16 cellular contexts compared by ENCODE assay signal in the genomic region with DNA sequence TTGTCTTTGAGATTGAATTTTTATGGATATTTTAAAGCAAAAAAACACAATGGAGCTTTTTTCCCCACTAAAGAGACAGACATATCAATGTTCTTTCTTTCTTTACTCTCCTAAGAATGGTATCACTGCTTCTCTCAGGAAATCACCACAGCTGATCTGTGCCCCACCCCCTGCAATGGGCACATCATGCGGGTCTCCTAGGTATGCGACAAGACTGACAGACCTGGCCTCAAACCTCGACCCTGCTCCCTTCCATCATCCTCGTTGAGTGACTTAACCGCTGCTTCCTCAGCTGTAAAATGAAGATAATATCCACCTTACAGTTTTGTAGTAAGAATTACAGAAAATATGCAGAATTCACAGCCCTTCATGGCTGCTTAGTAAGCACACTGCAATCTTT. TPM values are rescaled to one million over a fixed set of nuclear protein-coding genes. Genes with fewer than 3 reads are reported as not detected.
A peak's percentile ranks its signal among the peaks of the same experiment; 100 is the strongest.
DNase-seq lines count a peak whose midpoint lies in the region; ATAC-seq and TF ChIP-seq lines count a peak whose summit lies in the region.
"Had no signal": no experiment of that assay in that cellular context is flagged by ENCODE, and none has a peak within 500 bp of the region (broad histone marks: within the 10 kb centered on the region; RNA-seq: fewer than 3 reads in every experiment).

No MANE protein-coding gene starts in this region.

- intact Hi-C loops in body of pancreas (cut with DNase I), result no loop called here

- 60 to 64% methylated on average over 5 of the region's 5 CpGs for WGBS in body of pancreas, 2 donors

- H3K36me3 ChIP-seq in CD4-positive, CD25-positive, alpha-beta regulatory T cell (ENCODE audit: control insufficient read depth, insufficient read depth, low read length), result peaks cover 33% of the 10 kb centered on the region
- H3K36me3 ChIP-seq in body of pancreas (replicated peaks in 1 of 2; ENCODE audit: insufficient read depth in 1 of 2, low read depth in 2 of 2), result no peaks in the 10 kb centered on the region
- H3K36me3 ChIP-seq: BE2C had no signal

- no peak for DNase-seq in CD4-positive, CD25-positive, alpha-beta regulatory T cell
- no peak for DNase-seq in WTC11 (ENCODE audit: low spot score)
- no peak for DNase-seq in NCI-H526 treated with DMSO at 0.1 percent for 48 hours (lab: John Stamatoyannopoulos, UW)
- no peak for DNase-seq in ACHN
- DNase-seq in body of pancreas, result no peak
- DNase-seq in progenitor cell of endocrine pancreas (ENCODE audit: low spot score, unreplicated experiment), result no peak
- DNase-seq: BE2C, foreskin keratinocyte, mesenchymal stem cell, NCI-H1105, NCI-H510A, nucleus accumbens had no signal

- in situ Hi-C loops in ACHN (cut with HindIII; ENCODE audit: low pct_ligation_motif_present, low pct_unique_long_range_greater_than_20kb, low sequenced_read_pairs), result no loop called here

- TF ChIP-seq CTCF in WTC11 (IDR thresholded peaks at IDR 0.05) (no peak), body of pancreas (IDR thresholded peaks at IDR 0.05) (no peak), progenitor cell of endocrine pancreas (IDR thresholded peaks at IDR 0.05; ENCODE audit: unreplicated experiment) (no peak)

- H3K4me1 ChIP-seq in CD4-positive, CD25-positive, alpha-beta regulatory T cell (ENCODE audit: control insufficient read depth, insufficient read depth, low read length, poor library complexity, severe bottlenecking), result peaks cover 100% of the 10 kb centered on the region
- H3K4me1 ChIP-seq in body of pancreas, result peaks cover 4% of the 10 kb centered on the region
- H3K4me1 ChIP-seq: BE2C, foreskin keratinocyte had no signal

- peak overlapping the region; percentile 84 to 99 (median 89) for H3K27ac Mint-ChIP-seq in CD4-positive, CD25-positive, alpha-beta regulatory T cell
- no peak overlapping the region for H3K27ac Mint-ChIP-seq in WTC11
- H3K27ac Mint-ChIP-seq in progenitor cell of endocrine pancreas, result no peak overlapping the region

- ATAC-seq in CD4-positive, CD25-positive, alpha-beta regulatory T cell (ENCODE audit: low read depth in 2 of 2), result no peak
- ATAC-seq in GM18861 (IDR thresholded peaks at IDR 0.05; ENCODE audit: unreplicated experiment), result peak; percentile 2
- peak; percentile 5 for ATAC-seq in HG02623 (IDR thresholded peaks at IDR 0.05; ENCODE audit: unreplicated experiment)
- peak; percentile 36; the same call in 1 of the 2 replicates for ATAC-seq in WTC11
- ATAC-seq in body of pancreas, result no peak
- ATAC-seq: foreskin keratinocyte, Right ventricle myocardium inferior had no signal

- H3K27me3 Mint-ChIP-seq in CD4-positive, CD25-positive, alpha-beta regulatory T cell, result no peaks in the 10 kb centered on the region
- H3K27me3 Mint-ChIP-seq in WTC11 (ENCODE audit: low read depth) (peaks cover 5% of the 10 kb centered on the region; the same call in 1 of the 2 replicates), progenitor cell of endocrine pancreas (peaks cover 4% of the 10 kb centered on the region)
- H3K27me3 Mint-ChIP-seq: brain had no signal

- no peaks in the 10 kb centered on the region for H3K27me3 ChIP-seq in CD4-positive, CD25-positive, alpha-beta regulatory T cell (ENCODE audit: control insufficient read depth, insufficient read depth, low read length)
- H3K27me3 ChIP-seq in body of pancreas, result no peaks in the 10 kb centered on the region
- H3K27me3 ChIP-seq: foreskin keratinocyte had no signal

- no peaks in the 10 kb centered on the region for H3K9me3 ChIP-seq in CD4-positive, CD25-positive, alpha-beta regulatory T cell (ENCODE audit: control insufficient read depth in 2 of 2, low read length in 2 of 2)
- H3K9me3 ChIP-seq in body of pancreas, result no peaks in the 10 kb centered on the region
- H3K9me3 ChIP-seq: BE2C had no signal

- H3K4me1 Mint-ChIP-seq in CD4-positive, CD25-positive, alpha-beta regulatory T cell, result peaks cover 57 to 98% (median 87%) of the 10 kb centered on the region in 4 donors
- H3K4me1 Mint-ChIP-seq in WTC11 (peaks cover 54% of the 10 kb centered on the region), progenitor cell of endocrine pancreas (ENCODE audit: low read depth) (peaks cover 48% of the 10 kb centered on the region)

- H3K9me3 Mint-ChIP-seq in CD4-positive, CD25-positive, alpha-beta regulatory T cell, result no peaks in the 10 kb centered on the region
- H3K9me3 Mint-ChIP-seq in WTC11 (no peaks in the 10 kb centered on the region), progenitor cell of endocrine pancreas (ENCODE audit: low read depth) (no peaks in the 10 kb centered on the region)
- H3K9me3 Mint-ChIP-seq: brain had no signal

- peak overlapping the region; percentile 82 for H3K27ac ChIP-seq in CD4-positive, CD25-positive, alpha-beta regulatory T cell (ENCODE audit: insufficient read depth, low read length, poor library complexity, severe bottlenecking)
- no peak overlapping the region for H3K27ac ChIP-seq in body of pancreas
- H3K27ac ChIP-seq: foreskin keratinocyte had no signal

- no peak for TF ChIP-seq POLR2A in body of pancreas (IDR thresholded peaks at IDR 0.05)

- peak overlapping the region; percentile 76 for H3K4me3 ChIP-seq in CD4-positive, CD25-positive, alpha-beta regulatory T cell (ENCODE audit: low read depth, low read length)
- no peak overlapping the region for H3K4me3 ChIP-seq in body of pancreas

- H3K4me3 Mint-ChIP-seq in CD4-positive, CD25-positive, alpha-beta regulatory T cell, result peak overlapping the region; percentile 65 to 79 (median 72)
- no peak overlapping the region for H3K4me3 Mint-ChIP-seq in WTC11
- no peak overlapping the region for H3K4me3 Mint-ChIP-seq in progenitor cell of endocrine pancreas (ENCODE audit: low read depth)
- H3K4me3 Mint-ChIP-seq: brain had no signal

- POLR2A ChIA-PET in WTC11 (lab: Charles Lee), result no interaction called here

- H3K36me3 Mint-ChIP-seq in CD4-positive, CD25-positive, alpha-beta regulatory T cell, result peaks cover 40% of the 10 kb centered on the region
- H3K36me3 Mint-ChIP-seq in WTC11 (no peaks in the 10 kb centered on the region), progenitor cell of endocrine pancreas (ENCODE audit: insufficient read depth) (no peaks in the 10 kb centered on the region)
- H3K36me3 Mint-ChIP-seq: brain had no signal

- CTCF ChIA-PET in WTC11 (lab: Charles Lee), result no interaction called here

TF ChIP-seq in WTC11, 78 proteins besides CTCF, POLR2A, EP300 and RAD21 (continues in another document):
- no peak for TF ChIP-seq STAT6 (CRISPR knock-in tag; conservative IDR thresholded peaks at IDR 0.05; ENCODE audit: low read depth)
- no peak for TF ChIP-seq ZNF671 (CRISPR knock-in tag; IDR thresholded peaks at IDR 0.05)
- no peak for TF ChIP-seq FOXP1 (CRISPR knock-in tag; IDR thresholded peaks at IDR 0.05; ENCODE audit: borderline replicate concordance)
- TF ChIP-seq NFE2L1 (CRISPR knock-in tag; IDR thresholded peaks at IDR 0.05), result no peak
- TF ChIP-seq ZNF396 (CRISPR knock-in tag; IDR thresholded peaks at IDR 0.05; ENCODE audit: borderline replicate concordance), result no peak
- no peak for TF ChIP-seq KAT7 (CRISPR knock-in tag; IDR thresholded peaks at IDR 0.05; ENCODE audit: borderline replicate concordance)
- no peak for TF ChIP-seq GABPB1 (CRISPR knock-in tag; IDR thresholded peaks at IDR 0.05)
- no peak for TF ChIP-seq NR2C2 (CRISPR knock-in tag; IDR thresholded peaks at IDR 0.05)
- no peak for TF ChIP-seq SP1 (CRISPR knock-in tag; conservative IDR thresholded peaks at IDR 0.05)
- no peak for TF ChIP-seq CBFB (CRISPR knock-in tag; IDR thresholded peaks at IDR 0.05; ENCODE audit: low read depth)
- no peak for TF ChIP-seq TEAD1 (CRISPR knock-in tag; IDR thresholded peaks at IDR 0.05)

RNA-seq across cellular contexts. Expression of gene LEF1, which starts 58.3 kb away (rescaled TPM):
- 469 TPM for total RNA-seq in CD4-positive, CD25-positive, alpha-beta regulatory T cell
- 100 to 1,000 TPM; 465 to 627 (median 565) TPM for polyA plus RNA-seq in CD4-positive, CD25-positive, alpha-beta regulatory T cell
- total RNA-seq in WTC11 (2021) (1.2 to 1.6 TPM (median 1.3 TPM) in 3 replicates), body of pancreas (1 to 10 TPM; 1.6 to 5.6 TPM), progenitor cell of endocrine pancreas (2.1 and 3.2 TPM in 2 replicates)

Comparison
In these comparisons a context has a peak if more than half of its experiments do, and no peak if none do; other contexts are left out.
1. ATAC-seq: peak in GM18861 (single experiment), HG02623 (single experiment) and WTC11 (single experiment); none in CD4-positive, CD25-positive, alpha-beta regulatory T cell (0 of 2) and body of pancreas (single experiment).
2. H3K27ac Mint-ChIP-seq: peak in CD4-positive, CD25-positive, alpha-beta regulatory T cell (3 of 3); none in WTC11 (single experiment) and progenitor cell of endocrine pancreas (single experiment).
3. H3K4me3 Mint-ChIP-seq: peak in CD4-positive, CD25-positive, alpha-beta regulatory T cell (4 of 4); none in WTC11 (single experiment) and progenitor cell of endocrine pancreas (single experiment).
4. RNA of gene LEF1, which starts 58.3 kb away (total RNA-seq): 469 TPM in CD4-positive, CD25-positive, alpha-beta regulatory T cell (single experiment); 1.6 to 5.6 TPM in body of pancreas, 2.1 to 3.2 TPM in progenitor cell of endocrine pancreas and 1.2 to 1.6 TPM in WTC11; every median in the first group is over 10 times any median in the second.